In the genomic region with DNA sequence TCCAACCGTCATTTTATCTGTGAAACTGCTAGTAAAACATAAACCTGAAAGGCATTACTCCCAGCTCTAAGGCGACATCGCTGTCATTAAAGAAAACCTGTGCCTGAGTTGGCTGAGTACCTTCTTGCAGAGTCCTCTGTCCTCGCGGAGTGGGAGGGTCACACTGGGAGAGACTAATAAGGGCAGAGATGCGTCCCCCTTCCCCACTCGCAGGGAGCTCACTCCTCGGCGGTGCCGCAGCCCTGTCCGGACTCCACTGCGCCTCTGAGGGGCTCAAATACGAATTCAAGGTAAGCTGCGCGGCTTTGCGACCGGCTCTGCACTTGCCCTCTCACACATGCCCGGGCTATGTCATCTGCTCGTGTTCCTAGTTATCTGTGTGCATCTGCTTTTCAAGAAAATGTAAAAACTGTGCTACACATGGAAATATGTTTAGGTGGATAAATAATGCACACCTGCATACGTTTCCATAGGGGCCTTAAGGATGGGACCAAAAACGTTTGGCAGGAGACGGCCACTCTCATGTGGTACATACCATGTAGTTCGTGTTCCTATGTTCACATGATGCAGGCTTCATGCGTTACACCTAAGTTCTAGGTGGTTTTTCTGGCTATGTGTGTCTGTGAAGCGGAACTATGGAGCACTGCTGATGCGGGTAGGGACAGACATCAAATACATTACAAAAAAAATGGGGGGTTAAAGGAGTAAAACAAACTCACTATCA, we compare ENCODE assay signal across 8 cellular contexts. TPM values are rescaled to one million over a fixed set of nuclear protein-coding genes. Genes with fewer than 3 reads are reported as not detected.
DNase-seq lines count a peak whose midpoint lies in the region; ATAC-seq and TF ChIP-seq lines count a peak whose summit lies in the region.

A gene (plus strand): TSS at position 206 of the 724 bp plus-strand sequence. CDS start 13,012 bp downstream, outside the sequence.

- TF ChIP-seq CTCF in choroid plexus epithelial cell (conservative IDR thresholded peaks at IDR 0.05; ENCODE audit: low read depth, low read length): no peak
- TF ChIP-seq CTCF in lower lobe of right lung (IDR thresholded peaks at IDR 0.05): no peak

- peak within 1 kb of the TSS; percentile 58 for H3K4me3 ChIP-seq in CD8-positive, alpha-beta memory T cell (ENCODE audit: low read length)
- H3K4me3 ChIP-seq in choroid plexus epithelial cell (ENCODE audit: low read depth, low read length): peak within 1 kb of the TSS; percentile 63
- H3K4me3 ChIP-seq in lower lobe of right lung: peak within 1 kb of the TSS; percentile 60

- CTCF ChIA-PET in CD8-positive, alpha-beta memory T cell (lab: Charles Lee): interaction anchor here (1.3 to 2.7 kb wide), 6 partner anchors 11 to 137 kb away, joined by 3 to 15 read pairs (median 4); a partner anchor contains a TSS

- H3K27ac Mint-ChIP-seq in CD8-positive, alpha-beta memory T cell: peak within 1 kb of the TSS in 5 of 8 donors; percentile 10 to 82 (median 39)
- peak within 1 kb of the TSS; percentile 89 for H3K27ac Mint-ChIP-seq in stimulated activated naive CD8-positive, alpha-beta T cell treated with anti-CD3 and anti-CD28 coated beads, Interleukin-15, Interleukin-2, amounts not matched to agents 100 ng/mL and 50 ng/mL, for 24 hours

- H3K27me3 ChIP-seq in CD8-positive, alpha-beta memory T cell (ENCODE audit: insufficient read depth, low read length, poor library complexity, severe bottlenecking): peaks cover 10% of the 10 kb centered on the region
- peaks cover 21% of the 10 kb centered on the region for H3K27me3 ChIP-seq in lower lobe of right lung (ENCODE audit: low read depth)

- ATAC-seq in GM19372 (IDR thresholded peaks at IDR 0.05; ENCODE audit: low read depth, unreplicated experiment) (peak; percentile 51), HG03432 (IDR thresholded peaks at IDR 0.05; ENCODE audit: unreplicated experiment) (peak; percentile 50), lower lobe of right lung (peak; percentile 52 to 64)

- peaks cover 15 to 23% (median 23%) of the 10 kb centered on the region in 3 donors for H3K4me1 Mint-ChIP-seq in CD8-positive, alpha-beta memory T cell
- H3K4me1 Mint-ChIP-seq in stimulated activated naive CD8-positive, alpha-beta T cell treated with anti-CD3 and anti-CD28 coated beads, Interleukin-15, Interleukin-2, amounts not matched to agents 100 ng/mL and 50 ng/mL, for 24 hours (ENCODE audit: low read depth): peaks cover 37% of the 10 kb centered on the region

- peaks cover 0 to 2% (median 0%) of the 10 kb centered on the region in 5 donors for H3K9me3 Mint-ChIP-seq in CD8-positive, alpha-beta memory T cell
- H3K9me3 Mint-ChIP-seq in stimulated activated naive CD8-positive, alpha-beta T cell treated with anti-CD3 and anti-CD28 coated beads, Interleukin-15, Interleukin-2, amounts not matched to agents 100 ng/mL and 50 ng/mL, for 24 hours: no peaks in the 10 kb centered on the region

- H3K27me3 Mint-ChIP-seq in CD8-positive, alpha-beta memory T cell: peaks cover 13 to 55% of the 10 kb centered on the region in 2 donors
- peaks cover 46% of the 10 kb centered on the region for H3K27me3 Mint-ChIP-seq in stimulated activated naive CD8-positive, alpha-beta T cell treated with anti-CD3 and anti-CD28 coated beads, Interleukin-15, Interleukin-2, amounts not matched to agents 100 ng/mL and 50 ng/mL, for 24 hours

- no peak within 1 kb of the TSS for H3K27ac ChIP-seq in CD8-positive, alpha-beta memory T cell (ENCODE audit: low read depth, low read length)
- H3K27ac ChIP-seq in lower lobe of right lung: no peak within 1 kb of the TSS

- H3K4me1 ChIP-seq in CD8-positive, alpha-beta memory T cell (ENCODE audit: insufficient read depth, low read length): peaks cover 16% of the 10 kb centered on the region
- peaks cover 11% of the 10 kb centered on the region for H3K4me1 ChIP-seq in lower lobe of right lung

- POLR2A ChIA-PET in CD8-positive, alpha-beta memory T cell (lab: Charles Lee): interaction anchor here (1.0 to 1.8 kb wide), 2 partner anchors 30 to 70 kb away, joined by 3 to 5 read pairs; a partner anchor contains a TSS

- no peaks in the 10 kb centered on the region for H3K9me3 ChIP-seq in CD8-positive, alpha-beta memory T cell (ENCODE audit: low read length)
- H3K9me3 ChIP-seq in lower lobe of right lung: no peaks in the 10 kb centered on the region

- no peaks in the 10 kb centered on the region for H3K36me3 Mint-ChIP-seq in CD8-positive, alpha-beta memory T cell
- H3K36me3 Mint-ChIP-seq in stimulated activated naive CD8-positive, alpha-beta T cell treated with anti-CD3 and anti-CD28 coated beads, Interleukin-15, Interleukin-2, amounts not matched to agents 100 ng/mL and 50 ng/mL, for 24 hours (ENCODE audit: low read depth): no peaks in the 10 kb centered on the region

- H3K36me3 ChIP-seq in CD8-positive, alpha-beta memory T cell (ENCODE audit: insufficient read depth, low read length): no peaks in the 10 kb centered on the region
- H3K36me3 ChIP-seq in lower lobe of right lung: no peaks in the 10 kb centered on the region

- DNase-seq in CD8-positive, alpha-beta memory T cell: peak in 3 of 5 donors; percentile 18 to 47 (median 28)
- DNase-seq in T-helper 2 cell (peak in 3 of 5 experiments; percentile 9 to 25 (median 11)), choroid plexus epithelial cell (ENCODE audit: low read depth) (peak; percentile 10), lower lobe of right lung (peak; percentile 41), A172 (ENCODE audit: low spot score) (no peak)

- H3K4me3 Mint-ChIP-seq in CD8-positive, alpha-beta memory T cell: peak within 1 kb of the TSS; percentile 79 to 90 (median 83)
- H3K4me3 Mint-ChIP-seq in stimulated activated naive CD8-positive, alpha-beta T cell treated with anti-CD3 and anti-CD28 coated beads, Interleukin-15, Interleukin-2, amounts not matched to agents 100 ng/mL and 50 ng/mL, for 24 hours: peak within 1 kb of the TSS; percentile 88

- intact Hi-C loops in lower lobe of right lung (cut with DNase I): no loop called here

RNA-seq across cellular contexts. Expression of the gene that starts here (rescaled TPM):
- under 1 TPM; 0.07 to 0.33 TPM for total RNA-seq in CD8-positive, alpha-beta memory T cell
- not detected for polyA plus RNA-seq in CD8-positive, alpha-beta memory T cell
- not detected for total RNA-seq in lower lobe of right lung
- not detected in 2 replicates for total RNA-seq in A172 (2014; rRNA removed; shearing (Covaris generic))

Comparison
In these comparisons a context has a peak if more than half of its experiments do, and no peak if none do; other contexts are left out.
1. Peak in DNase-seq and H3K4me3 ChIP-seq in CD8-positive, alpha-beta memory T cell; RNA of the gene not detected or under 1 TPM.
2. Peak in DNase-seq, ATAC-seq and H3K4me3 ChIP-seq in lower lobe of right lung; RNA of the gene not detected or under 1 TPM.